9 cellular contexts compared by ENCODE assay signal in genomic region chr19:12733907-12734214, GRCh38. TPM values are rescaled to one million over a fixed set of nuclear protein-coding genes. Genes with fewer than 3 reads are reported as not detected.
DNase-seq lines count a peak whose midpoint lies in the region; ATAC-seq, FAIRE-seq and TF ChIP-seq lines count a peak whose summit lies in the region.
"Had no signal": no experiment of that assay in that cellular context is flagged by ENCODE, and none has a peak within 500 bp of the region (broad histone marks: within the 10 kb centered on the region; RNA-seq: fewer than 3 reads in every experiment).

No MANE protein-coding gene starts in this region.

- H3K9ac ChIP-seq in K562 (ENCODE audit: insufficient read depth in 1 of 2, low read depth in 2 of 2, low read length in 2 of 2) = peak overlapping the region; percentile 97 to 98
- peak overlapping the region; percentile 100 for H3K9ac ChIP-seq in mesendoderm (ENCODE audit: low read length)

- peak overlapping the region; percentile 97 for H3K4ac ChIP-seq in mesendoderm (ENCODE audit: low read depth, low read length)

- peak overlapping the region; percentile 68 for H3K18ac ChIP-seq in mesendoderm (ENCODE audit: low read length)

- H3K4me1 ChIP-seq in heart left ventricle (peaks cover 6 to 64% (median 36%) of the 10 kb centered on the region in 12 donors), K562 (replicated peaks in 1 of 2; ENCODE audit: control insufficient read depth in 2 of 2, insufficient read depth in 2 of 2, low read length in 2 of 2) (peaks cover 12 to 31% of the 10 kb centered on the region in 2 experiments), mesendoderm (ENCODE audit: control insufficient read depth, low read depth, low read length) (peaks cover 5% of the 10 kb centered on the region), uterus (peaks cover 8 to 21% of the 10 kb centered on the region in 2 donors)

- H3K79me2 ChIP-seq in K562 (ENCODE audit: control insufficient read depth, insufficient read depth, low read length) = peaks cover 68% of the 10 kb centered on the region
- H3K79me2 ChIP-seq in mesendoderm (ENCODE audit: control insufficient read depth, insufficient read depth, low read length) = peaks cover 50% of the 10 kb centered on the region

- CTCF ChIA-PET in K562 (lab: Yijun Ruan, JAX; ENCODE audit: low intra/inter-chr PET ratio) = interaction anchor here (1.2 kb wide), 1 partner anchor 63 kb away, joined by 5 read pairs; no protein-coding TSS in a partner anchor

- no peaks in the 10 kb centered on the region for H3K27me3 ChIP-seq in heart left ventricle
- H3K27me3 ChIP-seq in K562 (ENCODE audit: control insufficient read depth in 2 of 2, insufficient read depth in 2 of 2, low read length in 2 of 2) = no peaks in the 10 kb centered on the region
- H3K27me3 ChIP-seq in mesendoderm (ENCODE audit: insufficient read depth, low read length, poor library complexity) = no peaks in the 10 kb centered on the region
- no peaks in the 10 kb centered on the region for H3K27me3 ChIP-seq in uterus

- TF ChIP-seq CTCF in heart left ventricle (IDR thresholded peaks at IDR 0.05) = no peak
- no peak for TF ChIP-seq CTCF in K562 (IDR thresholded peaks at IDR 0.05 in 2 of 3, conservative IDR thresholded peaks at IDR 0.05 in 1 of 3; ENCODE audit: insufficient read depth in 2 of 3, low read depth in 1 of 3, low read length in 3 of 3)
- no peak for TF ChIP-seq CTCF in uterus (IDR thresholded peaks at IDR 0.05)

- H2BK120ac ChIP-seq in mesendoderm (ENCODE audit: low read depth, low read length) = no peak overlapping the region

- DNase-seq in heart left ventricle (no peak), cardiac septum (ENCODE audit: low spot score) (no peak), K562 (ENCODE audit: extremely low read depth in 1 of 4, low spot score in 3 of 4) (no peak), mesendoderm (no peak), uterus (no peak), KG1 (lab: John Stamatoyannopoulos, UW) (no peak)

- no peak for TF ChIP-seq POLR2A in heart left ventricle (IDR thresholded peaks at IDR 0.05)
- TF ChIP-seq POLR2A in K562 (conservative IDR thresholded peaks at IDR 0.05) = no peak
- TF ChIP-seq POLR2A in uterus (IDR thresholded peaks at IDR 0.05) = no peak

- H4K20me1 ChIP-seq in K562 (replicated peaks; ENCODE audit: control insufficient read depth, insufficient read depth, low read length) = peaks cover 17% of the 10 kb centered on the region

- no peak overlapping the region for H2AFZ ChIP-seq in K562 (ENCODE audit: low read depth, low read length)

- no peak for FAIRE-seq in K562 (lab: Jason Lieb, UNC)

- H3K9me1 ChIP-seq in K562 (ENCODE audit: control insufficient read depth, insufficient read depth, low read length) = no peaks in the 10 kb centered on the region

- TF ChIP-seq EP300 in K562 (IDR thresholded peaks at IDR 0.05; ENCODE audit: low read length) = no peak

- no peaks in the 10 kb centered on the region for H3K9me3 ChIP-seq in heart left ventricle
- H3K9me3 ChIP-seq in K562 (replicated peaks; ENCODE audit: control insufficient read depth, insufficient read depth, low read depth, low read length) = no peaks in the 10 kb centered on the region
- H3K9me3 ChIP-seq in uterus = no peaks in the 10 kb centered on the region

- in situ Hi-C loops in K562 (cut with MboI) = no loop called here

- no peak overlapping the region for H4K5ac ChIP-seq in mesendoderm (ENCODE audit: low read length)

- H3K79me1 ChIP-seq in mesendoderm (ENCODE audit: low read length) = peaks cover 31% of the 10 kb centered on the region

- peak overlapping the region; percentile 99 for H3K56ac ChIP-seq in mesendoderm (ENCODE audit: low read length)

- H3K4me2 ChIP-seq in K562 (ENCODE audit: insufficient read depth, low read length) (peak overlapping the region; percentile 100), mesendoderm (ENCODE audit: low read length) (peak overlapping the region; percentile 100)

- 0 to 1% (median 0%) methylated on average over 9 of the region's 9 CpGs for WGBS in heart left ventricle, 4 donors
- 0% methylated on average over 9 of the region's 9 CpGs for WGBS in K562 (ENCODE audit: insufficient coverage, low coverage, missing lambda C conversion rate)
- no CpG with 5 or more reads among the region's 9 CpGs for WGBS in mesendoderm (ENCODE audit: extremely low coverage, insufficient coverage, low lambda C conversion rate)

- no peak overlapping the region for H2BK5ac ChIP-seq in mesendoderm (ENCODE audit: low read length)

- intact Hi-C loops in heart left ventricle (cut with DNase I) (loop anchor here in 1 of 10 donors (2.0 kb wide), 1 partner anchor 41 kb away; the partner anchor contains the start of gene HOOK2), cardiac septum (cut with DNase I) (loop anchor here (1.0 kb wide), 2 partner anchors 12 to 39 kb away; no protein-coding TSS in a partner anchor), K562 (cut with micrococcal nuclease) (loop anchor here (1.0 kb wide), 1 partner anchor 11 kb away; the partner anchor contains the start of gene TNPO2), uterus (cut with DNase I; ENCODE audit: low total_unique reads) (no loop called here)

- peak overlapping the region; percentile 83 for H3K23ac ChIP-seq in mesendoderm (ENCODE audit: low read length)

- peak overlapping the region; percentile 72 to 99 (median 96) for H3K27ac ChIP-seq in heart left ventricle
- H3K27ac ChIP-seq in K562 (ENCODE audit: extremely low read depth, low read depth, low read length) = peak overlapping the region; percentile 97
- H3K27ac ChIP-seq in mesendoderm (ENCODE audit: low read depth, low read length) = peak overlapping the region; percentile 68
- peak overlapping the region; percentile 86 to 88 for H3K27ac ChIP-seq in uterus

- H4K8ac ChIP-seq in mesendoderm (ENCODE audit: low read depth, low read length) = no peak overlapping the region

- BruUV-seq in K562 (replicated peaks; lab: Mats Ljungman, UMichigan) = no TSS peak

- ATAC-seq in heart left ventricle (no peak), K562 (no peak), HG03460 (IDR thresholded peaks at IDR 0.05; ENCODE audit: unreplicated experiment) (no peak), HG02938 (IDR thresholded peaks at IDR 0.05; ENCODE audit: unreplicated experiment) (no peak)

- POLR2A ChIA-PET in K562 (lab: Yijun Ruan, JAX) = interaction anchor here (0.5 to 5.5 kb wide), 8 partner anchors 11 to 153 kb away, joined by 3 to 50 read pairs (median 4); partner anchors contain the start of genes FBXW9, JUNB, KLF1 and TNPO2

- no peak for TF ChIP-seq RAD21 in K562 (CRISPR knock-in tag; conservative IDR thresholded peaks at IDR 0.05 in 1 of 2, IDR thresholded peaks at IDR 0.05 in 1 of 2)

- H3K4me3 ChIP-seq in heart left ventricle (peak overlapping the region; percentile 66 to 99 (median 94)), K562 (peak overlapping the region; percentile 90), mesendoderm (ENCODE audit: low read length) (peak overlapping the region; percentile 100), uterus (peak overlapping the region; percentile 54 to 81)

- H2BK15ac ChIP-seq in mesendoderm (replicated peaks; ENCODE audit: low read depth) = no peak overlapping the region

- H2AK5ac ChIP-seq in mesendoderm (ENCODE audit: low read length) = peak overlapping the region; percentile 8

- H3K36me3 ChIP-seq in heart left ventricle (peaks cover 0 to 39% (median 32%) of the 10 kb centered on the region in 9 donors), K562 (ENCODE audit: control insufficient read depth, insufficient read depth, low read length) (peaks cover 48% of the 10 kb centered on the region), mesendoderm (ENCODE audit: control insufficient read depth, insufficient read depth, low read length) (peaks cover 14% of the 10 kb centered on the region), uterus (no peaks in the 10 kb centered on the region)

RNA-seq across cellular contexts. Expression of gene TRIR, which starts 0.6 kb away (rescaled TPM):
- 100 to 1,000 TPM in 6 of 9 donors, 10 to 100 TPM in 3; 90.4 to 305 (median 118) TPM for total RNA-seq in heart left ventricle
- 100 to 1,000 TPM; 226 to 234 TPM for polyA plus RNA-seq in heart left ventricle
- total RNA-seq in cardiac septum = 111 TPM
- total RNA-seq in K562 (2011; cell fraction: chromatin; rRNA removed; ENCODE audit: low replicate concordance) = 38.3 and 82.0 TPM in 2 replicates
- 75.4 and 76.0 TPM in 2 replicates for total RNA-seq in K562 (2011; cell fraction: nucleolus; rRNA removed)
- total RNA-seq in K562 (2011; cell fraction: nucleoplasm; rRNA removed) = 75.5 and 81.6 TPM in 2 replicates
- 375 and 478 TPM in 2 replicates for total RNA-seq in K562 (2014; rRNA removed)
- 97.4 and 105 TPM in 2 replicates for total RNA-seq in K562 (2014; rRNA removed; fragmentation: Illumina TruSeq; extraction: Trizol)
- total RNA-seq in K562 (2015; rRNA removed; fragmentation: Illumina TruSeq; extraction: Trizol) = 127 and 137 TPM in 2 replicates
- total RNA-seq in K562 (2021) = 158 and 173 TPM in 2 replicates
- 137 and 153 TPM in 2 replicates for polyA plus RNA-seq in K562 (2011; rRNA removed)
- 153 and 204 TPM in 2 replicates for polyA plus RNA-seq in K562 (2011; cell fraction: cytosol; rRNA removed)
- polyA plus RNA-seq in K562 (2011; cell fraction: nucleus; rRNA removed) = 104 and 117 TPM in 2 replicates
- 208 and 221 TPM in 2 replicates for polyA plus RNA-seq in K562 (2012)
- polyA plus RNA-seq in K562 (2014; fragmentation: Illumina TruSeq; extraction: Trizol) = 126 and 135 TPM in 2 replicates
- 10 to 100 TPM; 36.7 to 40.5 TPM for polyA plus RNA-seq in K562 (2014; fragmentation: Nextera tagmentation; extraction: Ambion mirVana)
- 487 and 512 TPM in 2 replicates for polyA plus RNA-seq in K562 (2014; rRNA removed)
- 52.4 and 52.9 TPM in 2 replicates for polyA minus RNA-seq in K562 (2011; rRNA and poly(A)+ RNA removed)
- polyA minus RNA-seq in K562 (2011; cell fraction: cytosol; rRNA and poly(A)+ RNA removed) = 32.0 and 35.9 TPM in 2 replicates
- polyA minus RNA-seq in K562 (2011; cell fraction: nucleus; rRNA and poly(A)+ RNA removed) = 18.3 and 22.5 TPM in 2 replicates
- polyA plus RNA-seq in mesendoderm (2013, experiment 1 of 2) = 212 TPM
- 193 TPM for polyA plus RNA-seq in mesendoderm (2013, experiment 2 of 2)
- 100 to 1,000 TPM in 3 of 4 donors, 10 to 100 TPM in 1; 88.8 to 490 (median 244) TPM for total RNA-seq in uterus

RNA-seq across cellular contexts. Expression of gene GET3, which starts 3.4 kb away (rescaled TPM):
- 10 to 100 TPM; 54.3 to 81.5 (median 61.8) TPM for total RNA-seq in heart left ventricle
- 100 to 1,000 TPM in 1 of 2 donors, 10 to 100 TPM in 1; 76.3 to 133 TPM for polyA plus RNA-seq in heart left ventricle
- total RNA-seq in cardiac septum = 58.4 TPM
- total RNA-seq in K562 (2011; cell fraction: chromatin; rRNA removed; ENCODE audit: low replicate concordance) = 14.2 and 56.9 TPM in 2 replicates
- 50.0 and 64.0 TPM in 2 replicates for total RNA-seq in K562 (2011; cell fraction: nucleolus; rRNA removed)
- total RNA-seq in K562 (2011; cell fraction: nucleoplasm; rRNA removed) = 23.1 and 31.1 TPM in 2 replicates
- total RNA-seq in K562 (2014; rRNA removed) = 67.7 and 89.3 TPM in 2 replicates
- 21.6 and 26.0 TPM in 2 replicates for total RNA-seq in K562 (2014; rRNA removed; fragmentation: Illumina TruSeq; extraction: Trizol)
- 50.1 TPM in 2 replicates for total RNA-seq in K562 (2015; rRNA removed; fragmentation: Illumina TruSeq; extraction: Trizol)
- total RNA-seq in K562 (2021) = 51.8 and 55.3 TPM in 2 replicates
- 63.5 and 79.5 TPM in 2 replicates for polyA plus RNA-seq in K562 (2011; rRNA removed)
- 84.9 and 186 TPM in 2 replicates for polyA plus RNA-seq in K562 (2011; cell fraction: cytosol; rRNA removed)
- 67.3 and 105 TPM in 2 replicates for polyA plus RNA-seq in K562 (2011; cell fraction: nucleus; rRNA removed)
- 61.4 and 90.6 TPM in 2 replicates for polyA plus RNA-seq in K562 (2012)
- 68.4 and 73.2 TPM in 2 replicates for polyA plus RNA-seq in K562 (2014; fragmentation: Illumina TruSeq; extraction: Trizol)
- 10 to 100 TPM in 1 of 2 experiments, 1 to 10 TPM in 1; 8.3 to 29.1 TPM for polyA plus RNA-seq in K562 (2014; fragmentation: Nextera tagmentation; extraction: Ambion mirVana)
- 83.5 and 85.1 TPM in 2 replicates for polyA plus RNA-seq in K562 (2014; rRNA removed)
- polyA minus RNA-seq in K562 (2011; rRNA and poly(A)+ RNA removed) = 26.3 and 49.6 TPM in 2 replicates
- polyA minus RNA-seq in K562 (2011; cell fraction: cytosol; rRNA and poly(A)+ RNA removed) = 25.6 and 35.6 TPM in 2 replicates
- polyA minus RNA-seq in K562 (2011; cell fraction: nucleus; rRNA and poly(A)+ RNA removed) = 9.1 and 13.1 TPM in 2 replicates
- 58.2 TPM for polyA plus RNA-seq in mesendoderm (2013, experiment 1 of 2)
- polyA plus RNA-seq in mesendoderm (2013, experiment 2 of 2) = 60.4 TPM
- 10 to 100 TPM; 15.4 to 57.4 (median 36.4) TPM for total RNA-seq in uterus

RNA-seq across cellular contexts. Expression of gene TNPO2, which starts 10.1 kb away (rescaled TPM):
- total RNA-seq in heart left ventricle (10 to 100 TPM; 33.7 to 57.4 (median 42.6) TPM), cardiac septum (50.4 TPM), K562 (2014; rRNA removed) (25.7 and 36.2 TPM in 2 replicates), K562 (2014; rRNA removed; fragmentation: Illumina TruSeq; extraction: Trizol) (30.0 and 40.3 TPM in 2 replicates), K562 (2015; rRNA removed; fragmentation: Illumina TruSeq; extraction: Trizol) (53.8 and 55.5 TPM in 2 replicates), K562 (2021) (107 and 126 TPM in 2 replicates), uterus (10 to 100 TPM; 29.7 to 92.9 (median 71.2) TPM)
- polyA plus RNA-seq in heart left ventricle (10 to 100 TPM; 18.0 to 29.2 TPM), K562 (2011; rRNA removed) (88.4 and 110 TPM in 2 replicates), K562 (2014; fragmentation: Illumina TruSeq; extraction: Trizol) (66.6 and 67.0 TPM in 2 replicates), K562 (2014; fragmentation: Nextera tagmentation; extraction: Ambion mirVana) (1 to 10 TPM; 6.0 to 6.3 TPM), K562 (2014; rRNA removed) (78.0 and 80.9 TPM in 2 replicates)
- total RNA-seq in K562 (2011; cell fraction: chromatin; rRNA removed; ENCODE audit: low replicate concordance) = 399 and 932 TPM in 2 replicates
- 499 and 534 TPM in 2 replicates for total RNA-seq in K562 (2011; cell fraction: nucleolus; rRNA removed)
- 285 and 332 TPM in 2 replicates for total RNA-seq in K562 (2011; cell fraction: nucleoplasm; rRNA removed)
- polyA plus RNA-seq in K562 (2011; cell fraction: cytosol; rRNA removed) = 74.1 and 101 TPM in 2 replicates
- polyA plus RNA-seq in K562 (2011; cell fraction: nucleus; rRNA removed) = 461 and 669 TPM in 2 replicates
- polyA plus RNA-seq in K562 (2012) = 50.2 and 61.0 TPM in 2 replicates
- 149 and 177 TPM in 2 replicates for polyA minus RNA-seq in K562 (2011; rRNA and poly(A)+ RNA removed)
- 90.2 and 132 TPM in 2 replicates for polyA minus RNA-seq in K562 (2011; cell fraction: cytosol; rRNA and poly(A)+ RNA removed)
- polyA minus RNA-seq in K562 (2011; cell fraction: nucleus; rRNA and poly(A)+ RNA removed) = 220 and 239 TPM in 2 replicates
- 56.3 TPM for polyA plus RNA-seq in mesendoderm (2013, experiment 1 of 2)
- 56.2 TPM for polyA plus RNA-seq in mesendoderm (2013, experiment 2 of 2)

RNA-seq across cellular contexts. Expression of gene BEST2, which starts 17.7 kb away (rescaled TPM):
- total RNA-seq in heart left ventricle (not detected), cardiac septum (not detected), K562 (2014; rRNA removed) (not detected in 2 replicates), K562 (2014; rRNA removed; fragmentation: Illumina TruSeq; extraction: Trizol) (not detected in 2 replicates), K562 (2015; rRNA removed; fragmentation: Illumina TruSeq; extraction: Trizol) (not detected in 2 replicates), K562 (2021) (not detected in 2 replicates), uterus (under 1 TPM in 2 of 4 donors, not detected in 2; 0.14 to 0.29 TPM)
- polyA plus RNA-seq in heart left ventricle (not detected), K562 (2011; rRNA removed) (not detected in 2 replicates), K562 (2014; fragmentation: Illumina TruSeq; extraction: Trizol) (not detected in 2 replicates), K562 (2014; fragmentation: Nextera tagmentation; extraction: Ambion mirVana) (not detected), K562 (2014; rRNA removed) (not detected in 2 replicates)
- total RNA-seq in K562 (2011; cell fraction: chromatin; rRNA removed; ENCODE audit: low replicate concordance) = not detected in 2 replicates
- total RNA-seq in K562 (2011; cell fraction: nucleolus; rRNA removed) = 0.33 TPM in 1 of 2 replicates, not detected in the other
- not detected in 2 replicates for total RNA-seq in K562 (2011; cell fraction: nucleoplasm; rRNA removed)
- polyA plus RNA-seq in K562 (2011; cell fraction: cytosol; rRNA removed) = 0.04 TPM in 1 of 2 replicates, not detected in the other
- not detected in 2 replicates for polyA plus RNA-seq in K562 (2011; cell fraction: nucleus; rRNA removed)
- not detected in 2 replicates for polyA plus RNA-seq in K562 (2012)
- polyA minus RNA-seq in K562 (2011; rRNA and poly(A)+ RNA removed) = not detected in 2 replicates
- not detected in 2 replicates for polyA minus RNA-seq in K562 (2011; cell fraction: cytosol; rRNA and poly(A)+ RNA removed)
- not detected in 2 replicates for polyA minus RNA-seq in K562 (2011; cell fraction: nucleus; rRNA and poly(A)+ RNA removed)
- 0.37 TPM for polyA plus RNA-seq in mesendoderm (2013, experiment 1 of 2)
- 0.32 TPM for polyA plus RNA-seq in mesendoderm (2013, experiment 2 of 2)
- total RNA-seq: renal cortical epithelial cell had no signal

RNA-seq across cellular contexts. Expression of gene FBXW9, which starts 37.4 kb away (rescaled TPM):
- total RNA-seq in heart left ventricle (1 to 10 TPM; 1.5 to 3.6 (median 2.4) TPM), cardiac septum (2.2 TPM), K562 (2014; rRNA removed) (15.9 and 18.0 TPM in 2 replicates), K562 (2014; rRNA removed; fragmentation: Illumina TruSeq; extraction: Trizol) (2.0 TPM in 2 replicates), K562 (2015; rRNA removed; fragmentation: Illumina TruSeq; extraction: Trizol) (6.0 and 6.2 TPM in 2 replicates), K562 (2021) (16.8 and 17.3 TPM in 2 replicates), uterus (1 to 10 TPM in 2 of 4 donors, not detected in 2; 3.8 to 9.5 TPM)
- polyA plus RNA-seq in heart left ventricle (1 to 10 TPM; 1.0 to 5.0 TPM), K562 (2011; rRNA removed) (9.4 and 12.4 TPM in 2 replicates), K562 (2014; fragmentation: Illumina TruSeq; extraction: Trizol) (3.6 and 9.1 TPM in 2 replicates), K562 (2014; fragmentation: Nextera tagmentation; extraction: Ambion mirVana) (1 to 10 TPM in 1 of 2 experiments, under 1 TPM in 1; 0.23 to 1.3 TPM), K562 (2014; rRNA removed) (19.0 and 21.7 TPM in 2 replicates)
- 11.4 and 40.7 TPM in 2 replicates for total RNA-seq in K562 (2011; cell fraction: chromatin; rRNA removed; ENCODE audit: low replicate concordance)
- total RNA-seq in K562 (2011; cell fraction: nucleolus; rRNA removed) = 34.7 and 36.7 TPM in 2 replicates
- 15.4 and 18.0 TPM in 2 replicates for total RNA-seq in K562 (2011; cell fraction: nucleoplasm; rRNA removed)
- polyA plus RNA-seq in K562 (2011; cell fraction: cytosol; rRNA removed) = 21.1 and 44.6 TPM in 2 replicates
- 48.4 and 77.6 TPM in 2 replicates for polyA plus RNA-seq in K562 (2011; cell fraction: nucleus; rRNA removed)
- 9.1 and 13.6 TPM in 2 replicates for polyA plus RNA-seq in K562 (2012)
- polyA minus RNA-seq in K562 (2011; rRNA and poly(A)+ RNA removed) = 2.8 and 3.4 TPM in 2 replicates
- polyA minus RNA-seq in K562 (2011; cell fraction: cytosol; rRNA and poly(A)+ RNA removed) = 7.5 and 10.9 TPM in 2 replicates
- polyA minus RNA-seq in K562 (2011; cell fraction: nucleus; rRNA and poly(A)+ RNA removed) = 10.2 and 10.4 TPM in 2 replicates
- polyA plus RNA-seq in mesendoderm (2013, experiment 1 of 2) = 5.2 TPM
- polyA plus RNA-seq in mesendoderm (2013, experiment 2 of 2) = 5.0 TPM
